ENCODE assay signal across 14 cellular contexts in genomic region chr1:9676815-9677393, GRCh38. TPM values are rescaled to one million over a fixed set of nuclear protein-coding genes. Genes with fewer than 3 reads are reported as not detected.
A peak's percentile ranks its signal among the peaks of the same experiment; 100 is the strongest.
DNase-seq lines count a peak whose midpoint lies in the region; ATAC-seq and TF ChIP-seq lines count a peak whose summit lies in the region.
"Had no signal": no experiment of that assay in that cellular context is flagged by ENCODE, and none has a peak within 500 bp of the region (broad histone marks: within the 10 kb centered on the region; RNA-seq: fewer than 3 reads in every experiment).

No MANE protein-coding gene starts in this region.

- ATAC-seq in natural killer cell: peak in 2 of 3 donors; percentile 29 to 44
- no peak for ATAC-seq in HG03135 (IDR thresholded peaks at IDR 0.05; ENCODE audit: unreplicated experiment)
- no peak for ATAC-seq in HG03045 (IDR thresholded peaks at IDR 0.05; ENCODE audit: unreplicated experiment)

- H3K4me3 ChIP-seq in H7 (ENCODE audit: insufficient read depth, low read depth, low read length): no peak overlapping the region

- H3K27me3 ChIP-seq in H7 (ENCODE audit: control insufficient read depth, insufficient read depth, low read length): no peaks in the 10 kb centered on the region

- H3K27me3 Mint-ChIP-seq in activated T-helper 2 cell treated with anti-CD3 and anti-CD28 coated beads, Interferon-gamma antibody, Interleukin-2, Interleukin-4, amounts not matched to agents 10 μg/mL and 5 μg/mL and 100 μg/mL, durations not matched to agents 14 hours and 24 hours and 36 hours (ENCODE audit: low read depth): no peaks in the 10 kb centered on the region
- no peaks in the 10 kb centered on the region for H3K27me3 Mint-ChIP-seq in natural killer cell (ENCODE audit: low read depth in 2 of 2)

- DNase-seq in DMS79 treated with DMSO at 0.1 percent for 48 hours (lab: John Stamatoyannopoulos, UW) (peak; percentile 48), DMS79 (lab: John Stamatoyannopoulos, UW) (no peak), H7 (peak; percentile 35), natural killer cell (no peak), middle frontal gyrus (ENCODE audit: extremely low spot score, low spot score) (no peak)
- DNase-seq in activated T-helper 2 cell treated with anti-CD3 and anti-CD28 coated beads, Interferon-gamma antibody, Interleukin-2, Interleukin-4, amounts not matched to agents 10 μg/mL and 5 μg/mL and 100 μg/mL, durations not matched to agents 14 hours and 24 hours and 36 hours (ENCODE audit: low spot score): no peak
- DNase-seq: central memory CD4-positive, alpha-beta T cell; left cardiac atrium; NCI-H1048; NCI-H2171 treated with DMSO at 0.1 percent for 48 hours; nephron progenitor cell; SK-N-SH had no signal

- no peak overlapping the region for H3K4me3 Mint-ChIP-seq in activated T-helper 2 cell treated with anti-CD3 and anti-CD28 coated beads, Interferon-gamma antibody, Interleukin-2, Interleukin-4, amounts not matched to agents 10 μg/mL and 5 μg/mL and 100 μg/mL, durations not matched to agents 14 hours and 24 hours and 36 hours (ENCODE audit: low read depth)
- peak overlapping the region; percentile 22 for H3K4me3 Mint-ChIP-seq in natural killer cell
- H3K4me3 Mint-ChIP-seq: nephron progenitor cell had no signal

- no peaks in the 10 kb centered on the region for H3K9me3 Mint-ChIP-seq in activated T-helper 2 cell treated with anti-CD3 and anti-CD28 coated beads, Interferon-gamma antibody, Interleukin-2, Interleukin-4, amounts not matched to agents 10 μg/mL and 5 μg/mL and 100 μg/mL, durations not matched to agents 14 hours and 24 hours and 36 hours
- no peaks in the 10 kb centered on the region for H3K9me3 Mint-ChIP-seq in natural killer cell
- H3K9me3 Mint-ChIP-seq: nephron progenitor cell had no signal

- peak overlapping the region; percentile 4 for H3K27ac Mint-ChIP-seq in activated T-helper 2 cell treated with anti-CD3 and anti-CD28 coated beads, Interferon-gamma antibody, Interleukin-2, Interleukin-4, amounts not matched to agents 10 μg/mL and 5 μg/mL and 100 μg/mL, durations not matched to agents 14 hours and 24 hours and 36 hours
- peak overlapping the region; percentile 86 to 89 for H3K27ac Mint-ChIP-seq in natural killer cell
- H3K27ac Mint-ChIP-seq: nephron progenitor cell had no signal

- intact Hi-C loops in activated T-helper 2 cell treated with anti-CD3 and anti-CD28 coated beads, Interferon-gamma antibody, Interleukin-2, Interleukin-4, amounts not matched to agents 10 μg/mL and 5 μg/mL and 100 μg/mL, durations not matched to agents 14 hours and 24 hours and 36 hours (cut with micrococcal nuclease): no loop called here
- intact Hi-C loops in natural killer cell (cut with micrococcal nuclease): no loop called here

- peaks cover 66% of the 10 kb centered on the region for H3K36me3 Mint-ChIP-seq in activated T-helper 2 cell treated with anti-CD3 and anti-CD28 coated beads, Interferon-gamma antibody, Interleukin-2, Interleukin-4, amounts not matched to agents 10 μg/mL and 5 μg/mL and 100 μg/mL, durations not matched to agents 14 hours and 24 hours and 36 hours (ENCODE audit: low read depth)
- no peaks in the 10 kb centered on the region for H3K36me3 Mint-ChIP-seq in natural killer cell

- H3K36me3 ChIP-seq in H7 (replicated peaks; ENCODE audit: control insufficient read depth, insufficient read depth, low read length): no peaks in the 10 kb centered on the region

- no peak for TF ChIP-seq CTCF in natural killer cell (IDR thresholded peaks at IDR 0.05)

- peaks cover 27% of the 10 kb centered on the region for H3K4me1 Mint-ChIP-seq in activated T-helper 2 cell treated with anti-CD3 and anti-CD28 coated beads, Interferon-gamma antibody, Interleukin-2, Interleukin-4, amounts not matched to agents 10 μg/mL and 5 μg/mL and 100 μg/mL, durations not matched to agents 14 hours and 24 hours and 36 hours (ENCODE audit: low read depth)
- peaks cover 62 to 76% of the 10 kb centered on the region in 2 donors for H3K4me1 Mint-ChIP-seq in natural killer cell

RNA-seq across cellular contexts. Expression of gene PIK3CD, which starts 25.4 kb away (rescaled TPM):
- total RNA-seq in H7 (2014; rRNA removed; shearing (Covaris generic)): 6.9 and 18.1 TPM in 2 replicates
- total RNA-seq in activated T-helper 2 cell treated with anti-CD3 and anti-CD28 coated beads, Interferon-gamma antibody, Interleukin-2, Interleukin-4, amounts not matched to agents 10 μg/mL and 5 μg/mL and 100 μg/mL, durations not matched to agents 14 hours and 24 hours and 36 hours: 184 and 189 TPM in 2 replicates
- 100 to 1,000 TPM; 171 to 240 (median 198) TPM for total RNA-seq in natural killer cell

Comparison
In these comparisons a context has a peak if more than half of its experiments do, and no peak if none do; other contexts are left out.
1. DNase-seq: peak in DMS79 treated with DMSO at 0.1 percent for 48 hours (single experiment) and H7 (single experiment); none in DMS79 (single experiment), activated T-helper 2 cell treated with anti-CD3 and anti-CD28 coated beads, Interferon-gamma antibody, Interleukin-2, Interleukin-4, amounts not matched to agents 10 μg/mL and 5 μg/mL and 100 μg/mL, durations not matched to agents 14 hours and 24 hours and 36 hours (single experiment), natural killer cell (single experiment) and middle frontal gyrus (single experiment).
2. ATAC-seq: peak in natural killer cell (2 of 3); none in HG03135 (single experiment) and HG03045 (single experiment).